In genomic region chr12:76876696-76877229, GRCh38 we compare ENCODE assay signal across 15 cellular contexts. TPM values are rescaled to one million over a fixed set of nuclear protein-coding genes. Genes with fewer than 3 reads are reported as not detected.
DNase-seq lines count a peak whose midpoint lies in the region; TF ChIP-seq lines count a peak whose summit lies in the region.
"Had no signal": no experiment of that assay in that cellular context is flagged by ENCODE, and none has a peak within 500 bp of the region (broad histone marks: within the 10 kb centered on the region; RNA-seq: fewer than 3 reads in every experiment).

No MANE protein-coding gene starts in this region.

- no peak for DNase-seq in AG04449 (ENCODE audit: low read depth, low spot score)
- peak; percentile 53 for DNase-seq in HPDE6-E6E7 (ENCODE audit: extremely low spot score)
- DNase-seq in endothelial cell (ENCODE audit: low spot score): no peak
- no peak for DNase-seq in NCI-H345 (lab: John Stamatoyannopoulos, UW)
- no peak for DNase-seq in NCI-H748 treated with DMSO at 0.1 percent for 48 hours (lab: John Stamatoyannopoulos, UW)
- no peak for DNase-seq in NCI-H524 (lab: John Stamatoyannopoulos, UW)
- DNase-seq in NCI-H2107 (lab: John Stamatoyannopoulos, UW): no peak
- DNase-seq: activated CD4-positive, alpha-beta T cell treated with anti-CD3 and anti-CD28 coated beads, Interleukin-2, amount 50 U/mL, for 4 hours; activated naive CD8-positive, alpha-beta T cell treated with anti-CD3 and anti-CD28 coated beads, Interleukin-2, amount 10 ng/mL, durations not matched to agents 7 days and 5 days; activated T-cell treated with anti-CD3 and anti-CD28 coated beads, Interleukin-2, amount 50 U/mL, for 48 hours; GDM1; islet precursor cell; Karpas-422; NCI-H2227 treated with DMSO at 0.1 percent for 48 hours had no signal

- POLR2A ChIA-PET in AG04449 (lab: Yijun Ruan, JAX): no interaction called here

- H3K27me3 Mint-ChIP-seq in endothelial cell (ENCODE audit: unreplicated experiment) (peaks cover 5% of the 10 kb centered on the region), nephron (ENCODE audit: low read depth) (no peaks in the 10 kb centered on the region)

- H3K27ac Mint-ChIP-seq in endothelial cell (ENCODE audit: unreplicated experiment) (no peak overlapping the region), nephron (peak overlapping the region in 2 of 3 experiments; percentile 72 to 84)
- H3K27ac Mint-ChIP-seq: activated naive CD8-positive, alpha-beta T cell treated with anti-CD3 and anti-CD28 coated beads, Interleukin-2, amount 10 ng/mL, durations not matched to agents 7 days and 5 days had no signal

- peaks cover 50% of the 10 kb centered on the region for H3K4me1 Mint-ChIP-seq in endothelial cell (ENCODE audit: unreplicated experiment)
- H3K4me1 Mint-ChIP-seq in nephron: peaks cover 70% of the 10 kb centered on the region

- no peak for TF ChIP-seq CTCF in AG04449 (IDR thresholded peaks at IDR 0.05; ENCODE audit: insufficient read depth, low read length, missing control alignments)
- TF ChIP-seq CTCF in endothelial cell (IDR thresholded peaks at IDR 0.05; ENCODE audit: unreplicated experiment): no peak
- no peak for TF ChIP-seq CTCF in nephron (IDR thresholded peaks at IDR 0.05; ENCODE audit: unreplicated experiment in 3 of 3)

- peaks cover 24% of the 10 kb centered on the region for H3K36me3 Mint-ChIP-seq in endothelial cell (ENCODE audit: low read depth, unreplicated experiment)
- peaks cover 16% of the 10 kb centered on the region for H3K36me3 Mint-ChIP-seq in nephron (ENCODE audit: low read depth)

- CTCF ChIA-PET in AG04449 (lab: Yijun Ruan, JAX): interaction anchor here (2.8 kb wide), 1 partner anchor 134 kb away, joined by 9 read pairs; no protein-coding TSS in a partner anchor

- H3K9me3 Mint-ChIP-seq in endothelial cell (ENCODE audit: unreplicated experiment): no peaks in the 10 kb centered on the region
- H3K9me3 Mint-ChIP-seq in nephron: no peaks in the 10 kb centered on the region
- H3K9me3 Mint-ChIP-seq: activated naive CD8-positive, alpha-beta T cell treated with anti-CD3 and anti-CD28 coated beads, Interleukin-2, amount 10 ng/mL, durations not matched to agents 7 days and 5 days had no signal

- peak overlapping the region; percentile 80 for H3K4me3 ChIP-seq in AG04449 (ENCODE audit: low read depth, low read length)

- H3K4me3 Mint-ChIP-seq in endothelial cell (ENCODE audit: unreplicated experiment): peak overlapping the region; percentile 96
- H3K4me3 Mint-ChIP-seq in nephron: peak overlapping the region; percentile 97 to 100 (median 99)

RNA-seq across cellular contexts. Expression of gene CSRP2, which starts 2.1 kb away (rescaled TPM):
- 185 TPM for total RNA-seq in endothelial cell (ENCODE audit: unreplicated experiment)
